1 cellular context compared by ENCODE assay signal in genomic region chr1:29235955-29236742, GRCh38.
A peak's percentile ranks its signal among the peaks of the same experiment; 100 is the strongest.
TF ChIP-seq lines count a peak whose summit lies in the region.

TSS of gene PTPRU (plus strand) at chr1:29236522. CDS start at chr1:29236645, 123 bp downstream.

TF ChIP-seq in H1, 55 proteins besides CTCF, POLR2A, EP300 and RAD21 (continued from another document):
- TF ChIP-seq SRF (IDR thresholded peaks at IDR 0.05; ENCODE audit: low read depth, low read length) (0 out of 2 replicates have a peak, but pooled peaks have one; percentile 12), POU5F1 (IDR thresholded peaks at IDR 0.05; ENCODE audit: low read depth, low read length) (no peak), RFX5 (IDR thresholded peaks at IDR 0.05; ENCODE audit: borderline replicate concordance, low read depth, low read length) (no peak), ZNF274 (IDR thresholded peaks at IDR 0.05; ENCODE audit: borderline replicate concordance, extremely low read depth, low read length) (no peak), POLR2AphosphoS5 (IDR thresholded peaks at IDR 0.05; ENCODE audit: low read depth, low read length) (no peak), SIN3A (conservative IDR thresholded peaks at IDR 0.05 in 1 of 2, IDR thresholded peaks at IDR 0.05 in 1 of 2; ENCODE audit: low read depth in 1 of 2, low read length in 2 of 2) (no peak), ATF3 (IDR thresholded peaks at IDR 0.05; ENCODE audit: insufficient read depth, low read depth, low read length) (no peak), KDM4A (IDR thresholded peaks at IDR 0.05; ENCODE audit: low read depth, low read length, severe bottlenecking) (peak; percentile 30), MAX (IDR thresholded peaks at IDR 0.05) (peak; percentile 81), CHD1 (IDR thresholded peaks at IDR 0.05; ENCODE audit: low read depth, low read length) (no peak), TCF12 (IDR thresholded peaks at IDR 0.05; ENCODE audit: low read depth, low read length) (no peak), EGR1 (IDR thresholded peaks at IDR 0.05; ENCODE audit: borderline replicate concordance, low read depth, low read length) (no peak), ASH2L (IDR thresholded peaks at IDR 0.05; ENCODE audit: low read length) (no peak), CHD2 (IDR thresholded peaks at IDR 0.05; ENCODE audit: low read length) (no peak), GTF2F1 (IDR thresholded peaks at IDR 0.05; ENCODE audit: borderline replicate concordance, low read depth, low read length) (no peak), CEBPB (IDR thresholded peaks at IDR 0.05; ENCODE audit: low read depth, low read length) (no peak), MAFK (IDR thresholded peaks at IDR 0.05; ENCODE audit: low read depth, low read length) (no peak), SP4 (IDR thresholded peaks at IDR 0.05; ENCODE audit: low read length) (no peak), SIX5 (IDR thresholded peaks at IDR 0.05; ENCODE audit: low read depth, low read length) (no peak), CBX5 (IDR thresholded peaks at IDR 0.05; ENCODE audit: low read depth, low read length) (no peak), TAF1 (IDR thresholded peaks at IDR 0.05; ENCODE audit: low read depth, low read length) (peak; percentile 57; the same call in 1 of the 2 replicates), BRCA1 (IDR thresholded peaks at IDR 0.05; ENCODE audit: low read depth, low read length) (no peak), FOSL1 (IDR thresholded peaks at IDR 0.05; ENCODE audit: insufficient read depth, low read depth, low read length) (no peak), SP2 (IDR thresholded peaks at IDR 0.05; ENCODE audit: low read length) (no peak), YY1 (IDR thresholded peaks at IDR 0.05; ENCODE audit: low read depth, low read length) (0 out of 2 replicates have a peak, but pooled peaks have one; percentile 49), USF2 (IDR thresholded peaks at IDR 0.05; ENCODE audit: low read length) (no peak), GABPA (IDR thresholded peaks at IDR 0.05; ENCODE audit: borderline replicate concordance, insufficient read depth, low read length) (0 out of 2 replicates have a peak, but pooled peaks have one; percentile 25), E2F6 (IDR thresholded peaks at IDR 0.05) (no peak), BACH1 (IDR thresholded peaks at IDR 0.05; ENCODE audit: low read length) (peak; percentile 69; the same call in 1 of the 2 replicates), CREB1 (IDR thresholded peaks at IDR 0.05) (peak; percentile 73), CHD7 (IDR thresholded peaks at IDR 0.05; ENCODE audit: insufficient replicate concordance, low read length) (no peak), RNF2 (IDR thresholded peaks at IDR 0.05; ENCODE audit: borderline replicate concordance, low read depth, low read length, missing control alignments, poor library complexity, severe bottlenecking) (no peak), TEAD4 (IDR thresholded peaks at IDR 0.05; ENCODE audit: low read depth, low read length) (no peak), SIRT6 (IDR thresholded peaks at IDR 0.05; ENCODE audit: low read length) (no peak), BCL11A (IDR thresholded peaks at IDR 0.05; ENCODE audit: low read depth in 2 of 2, low read length in 2 of 2) (no peak), ATF2 (IDR thresholded peaks at IDR 0.05; ENCODE audit: low read length) (0 out of 2 replicates have a peak, but pooled peaks have one; percentile 32), SAP30 (IDR thresholded peaks at IDR 0.05; ENCODE audit: insufficient read depth, insufficient replicate concordance, low read length) (no peak), HDAC2 (IDR thresholded peaks at IDR 0.05; ENCODE audit: borderline replicate concordance in 1 of 2, low read depth in 2 of 2, low read length in 2 of 2) (peak in 1 of 2 experiments; percentile 74; a peak in 1 of 4 replicates), TAF7 (optimal IDR thresholded peaks at IDR 0.05; ENCODE audit: borderline replicate concordance, low read depth, low read length) (no peak), TBP (IDR thresholded peaks at IDR 0.05; ENCODE audit: low read depth, low read length) (no peak), NANOG (IDR thresholded peaks at IDR 0.05; ENCODE audit: insufficient read depth, low read depth, low read length, poor library complexity, severe bottlenecking) (no peak)
